In genomic region chr1:162973381-162973795, GRCh38 we compare ENCODE assay signal across 16 cellular contexts.
DNase-seq lines count a peak whose midpoint lies in the region; ATAC-seq and TF ChIP-seq lines count a peak whose summit lies in the region.
"Had no signal": no experiment of that assay in that cellular context is flagged by ENCODE, and none has a peak within 500 bp of the region (broad histone marks: within the 10 kb centered on the region; RNA-seq: fewer than 3 reads in every experiment).

No MANE protein-coding gene starts in this region.

- intact Hi-C loops in activated naive CD4-positive, alpha-beta T cell treated with anti-CD3 and anti-CD28 coated beads for 36 hours (cut with micrococcal nuclease) = no loop called here

- H3K4me2 ChIP-seq in skeletal muscle satellite cell (ENCODE audit: low read length) = peak overlapping the region; percentile 54

- no peaks in the 10 kb centered on the region for H3K4me1 Mint-ChIP-seq in stimulated activated effector memory CD8-positive, alpha-beta T cell treated with anti-CD3 and anti-CD28 coated beads, Interleukin-12 subunit alpha, Interleukin-12 subunit beta, amount 100 ng/mL, for 72 hours
- H3K4me1 Mint-ChIP-seq in activated naive CD4-positive, alpha-beta T cell treated with anti-CD3 and anti-CD28 coated beads for 36 hours (ENCODE audit: low read depth) = no peaks in the 10 kb centered on the region
- H3K4me1 Mint-ChIP-seq: activated CD4-positive, alpha-beta memory T cell treated with anti-CD3 and anti-CD28 coated beads, Interleukin-2, amount 10 ng/mL, durations not matched to agents 7 days and 5 days; immature natural killer cell had no signal

- DNase-seq in GM04504 (ENCODE audit: low read depth) (peak; percentile 75), adipocyte (ENCODE audit: low read depth) (peak; percentile 87), fibroblast of the aortic adventitia (ENCODE audit: low read depth) (peak; percentile 95)
- no peak for DNase-seq in stimulated activated effector memory CD8-positive, alpha-beta T cell treated with anti-CD3 and anti-CD28 coated beads, Interleukin-12 subunit alpha, Interleukin-12 subunit beta, amount 100 ng/mL, for 72 hours (ENCODE audit: low spot score in 2 of 2)
- DNase-seq in activated naive CD4-positive, alpha-beta T cell treated with anti-CD3 and anti-CD28 coated beads for 36 hours = no peak
- DNase-seq: activated CD4-positive, alpha-beta memory T cell treated with anti-CD3 and anti-CD28 coated beads, Interleukin-2, amount 10 ng/mL, durations not matched to agents 7 days and 5 days; cerebellar nuclear complex; immature natural killer cell; NCI-H1048; NCI-H446; T1000 had no signal

- H3K4me1 ChIP-seq in adipocyte (ENCODE audit: control insufficient read depth, insufficient read depth, low read length) (peaks cover 19% of the 10 kb centered on the region), skeletal muscle satellite cell (ENCODE audit: control insufficient read depth, insufficient read depth, low read length) (peaks cover 32% of the 10 kb centered on the region)
- H3K4me1 ChIP-seq: HAP-1 had no signal

- no peak overlapping the region for H3K4me3 Mint-ChIP-seq in stimulated activated effector memory CD8-positive, alpha-beta T cell treated with anti-CD3 and anti-CD28 coated beads, Interleukin-12 subunit alpha, Interleukin-12 subunit beta, amount 100 ng/mL, for 72 hours
- no peak overlapping the region for H3K4me3 Mint-ChIP-seq in activated naive CD4-positive, alpha-beta T cell treated with anti-CD3 and anti-CD28 coated beads for 36 hours
- H3K4me3 Mint-ChIP-seq: activated CD4-positive, alpha-beta memory T cell treated with anti-CD3 and anti-CD28 coated beads, Interleukin-2, amount 10 ng/mL, durations not matched to agents 7 days and 5 days; immature natural killer cell had no signal

- H3K27me3 ChIP-seq in adipocyte (replicated peaks; ENCODE audit: control insufficient read depth, insufficient read depth, low read length) = no peaks in the 10 kb centered on the region
- no peaks in the 10 kb centered on the region for H3K27me3 ChIP-seq in skeletal muscle satellite cell (ENCODE audit: control insufficient read depth, insufficient read depth, low read length)

- TF ChIP-seq CTCF in fibroblast of the aortic adventitia (IDR thresholded peaks at IDR 0.05; ENCODE audit: insufficient read depth, low read length) = no peak

- CTCF ChIA-PET in activated naive CD4-positive, alpha-beta T cell treated with anti-CD3 and anti-CD28 coated beads for 36 hours (lab: Charles Lee) = interaction anchor here (0.8 kb wide), 1 partner anchor 25 kb away, joined by 4 read pairs; no protein-coding TSS in a partner anchor

- no peak overlapping the region for H3K4me3 ChIP-seq in adipocyte (ENCODE audit: low read length)
- no peak overlapping the region for H3K4me3 ChIP-seq in fibroblast of the aortic adventitia (ENCODE audit: low read depth, low read length)
- H3K4me3 ChIP-seq in skeletal muscle satellite cell (ENCODE audit: low read length) = no peak overlapping the region
- H3K4me3 ChIP-seq: HAP-1 had no signal

- H3K27ac Mint-ChIP-seq in stimulated activated effector memory CD8-positive, alpha-beta T cell treated with anti-CD3 and anti-CD28 coated beads, Interleukin-12 subunit alpha, Interleukin-12 subunit beta, amount 100 ng/mL, for 72 hours = no peak overlapping the region
- no peak overlapping the region for H3K27ac Mint-ChIP-seq in activated naive CD4-positive, alpha-beta T cell treated with anti-CD3 and anti-CD28 coated beads for 36 hours
- H3K27ac Mint-ChIP-seq: activated CD4-positive, alpha-beta memory T cell treated with anti-CD3 and anti-CD28 coated beads, Interleukin-2, amount 10 ng/mL, durations not matched to agents 7 days and 5 days; immature natural killer cell; progenitor cell of endocrine pancreas had no signal

- no peak for ATAC-seq in HG02973 (IDR thresholded peaks at IDR 0.05; ENCODE audit: unreplicated experiment)
- ATAC-seq in stimulated activated effector memory CD8-positive, alpha-beta T cell treated with anti-CD3 and anti-CD28 coated beads, Interleukin-12 subunit alpha, Interleukin-12 subunit beta, amount 100 ng/mL, for 72 hours = no peak
- ATAC-seq in GM18858 (IDR thresholded peaks at IDR 0.05; ENCODE audit: unreplicated experiment) = no peak

- H3K9ac ChIP-seq in adipocyte (ENCODE audit: low read length) (no peak overlapping the region), skeletal muscle satellite cell (ENCODE audit: low read depth, low read length) (peak overlapping the region; percentile 36)

- H3K9me3 Mint-ChIP-seq in stimulated activated effector memory CD8-positive, alpha-beta T cell treated with anti-CD3 and anti-CD28 coated beads, Interleukin-12 subunit alpha, Interleukin-12 subunit beta, amount 100 ng/mL, for 72 hours = no peaks in the 10 kb centered on the region
- H3K9me3 Mint-ChIP-seq in activated naive CD4-positive, alpha-beta T cell treated with anti-CD3 and anti-CD28 coated beads for 36 hours = no peaks in the 10 kb centered on the region
- H3K9me3 Mint-ChIP-seq: activated CD4-positive, alpha-beta memory T cell treated with anti-CD3 and anti-CD28 coated beads, Interleukin-2, amount 10 ng/mL, durations not matched to agents 7 days and 5 days had no signal

- H3K27me3 Mint-ChIP-seq in activated naive CD4-positive, alpha-beta T cell treated with anti-CD3 and anti-CD28 coated beads for 36 hours (ENCODE audit: low read depth) = peaks cover 7% of the 10 kb centered on the region
- H3K27me3 Mint-ChIP-seq: activated CD4-positive, alpha-beta memory T cell treated with anti-CD3 and anti-CD28 coated beads, Interleukin-2, amount 10 ng/mL, durations not matched to agents 7 days and 5 days had no signal

- H3K9me3 ChIP-seq in adipocyte (ENCODE audit: control insufficient read depth, low read length) = no peaks in the 10 kb centered on the region
- H3K9me3 ChIP-seq in skeletal muscle satellite cell (replicated peaks; ENCODE audit: low read length) = peaks cover 4% of the 10 kb centered on the region
- H3K9me3 ChIP-seq: HAP-1 had no signal

- H3K36me3 ChIP-seq in adipocyte (ENCODE audit: control insufficient read depth, insufficient read depth, low read length, severe bottlenecking) (no peaks in the 10 kb centered on the region), skeletal muscle satellite cell (ENCODE audit: insufficient read depth, low read length) (no peaks in the 10 kb centered on the region)
- H3K36me3 ChIP-seq: HAP-1 had no signal

- H3K36me3 Mint-ChIP-seq in stimulated activated effector memory CD8-positive, alpha-beta T cell treated with anti-CD3 and anti-CD28 coated beads, Interleukin-12 subunit alpha, Interleukin-12 subunit beta, amount 100 ng/mL, for 72 hours = no peaks in the 10 kb centered on the region
- no peaks in the 10 kb centered on the region for H3K36me3 Mint-ChIP-seq in activated naive CD4-positive, alpha-beta T cell treated with anti-CD3 and anti-CD28 coated beads for 36 hours (ENCODE audit: low read depth)
- H3K36me3 Mint-ChIP-seq: immature natural killer cell had no signal

Comparison
In these comparisons a context has a peak if more than half of its experiments do, and no peak if none do; other contexts are left out.
1. DNase-seq: peak in GM04504 (single experiment), adipocyte (single experiment) and fibroblast of the aortic adventitia (single experiment); none in stimulated activated effector memory CD8-positive, alpha-beta T cell treated with anti-CD3 and anti-CD28 coated beads, Interleukin-12 subunit alpha, Interleukin-12 subunit beta, amount 100 ng/mL, for 72 hours (0 of 2) and activated naive CD4-positive, alpha-beta T cell treated with anti-CD3 and anti-CD28 coated beads for 36 hours (single experiment).